20 cellular contexts compared by ENCODE assay signal in genomic region chr7:135074096-135074495, GRCh38.
"Had no signal": no experiment of that assay in that cellular context is flagged by ENCODE, and none has a peak within 500 bp of the region (broad histone marks: within the 10 kb centered on the region; RNA-seq: fewer than 3 reads in every experiment).

No MANE protein-coding gene starts in this region.

- ATAC-seq: activated T-cell treated with anti-CD3 and anti-CD28 coated beads, Interleukin-2, amount 50 U/mL, for 4 hours; T-helper 17 cell had no signal

- DNase-seq: activated B cell treated with CpG ODN at 0.5 μM for 24 hours; activated CD4-positive, alpha-beta T cell treated with anti-CD3 and anti-CD28 coated beads for 1 hour; activated CD4-positive, alpha-beta T cell treated with anti-CD3 and anti-CD28 coated beads, Interleukin-2, amount 10 ng/mL, durations not matched to agents 24 days and 14 days; activated CD4-positive, alpha-beta T cell treated with anti-CD3 and anti-CD28 coated beads, Interleukin-2, amount 50 U/mL, for 48 hours; activated CD8-positive, alpha-beta memory T cell treated with anti-CD3 and anti-CD28 coated beads for 24 hours; activated effector memory CD4-positive, alpha-beta T cell treated with anti-CD3 and anti-CD28 coated beads, Interleukin-2, amount 50 U/mL, for 16 hours; activated naive CD4-positive, alpha-beta T cell treated with anti-CD3 and anti-CD28 coated beads for 36 hours; activated T-cell treated with anti-CD3 and anti-CD28 coated beads, Interleukin-2, amount 50 U/mL, for 4 hours; brain microvascular endothelial cell; cerebellar nuclear complex; Karpas-422; NCI-H1048; NCI-H146; NCI-H187 treated with DMSO at 0.1 percent for 48 hours; NCI-H345; NCI-H510A; NCI-H526 treated with DMSO at 0.1 percent for 48 hours; SIG-M5; T-helper 17 cell; T-helper 9 cell had no signal

- H3K27ac ChIP-seq: brain microvascular endothelial cell had no signal

- H3K27me3 ChIP-seq: brain microvascular endothelial cell had no signal

- H3K36me3 ChIP-seq: brain microvascular endothelial cell had no signal
